ENCODE assay signal across 26 cellular contexts in the genomic region with DNA sequence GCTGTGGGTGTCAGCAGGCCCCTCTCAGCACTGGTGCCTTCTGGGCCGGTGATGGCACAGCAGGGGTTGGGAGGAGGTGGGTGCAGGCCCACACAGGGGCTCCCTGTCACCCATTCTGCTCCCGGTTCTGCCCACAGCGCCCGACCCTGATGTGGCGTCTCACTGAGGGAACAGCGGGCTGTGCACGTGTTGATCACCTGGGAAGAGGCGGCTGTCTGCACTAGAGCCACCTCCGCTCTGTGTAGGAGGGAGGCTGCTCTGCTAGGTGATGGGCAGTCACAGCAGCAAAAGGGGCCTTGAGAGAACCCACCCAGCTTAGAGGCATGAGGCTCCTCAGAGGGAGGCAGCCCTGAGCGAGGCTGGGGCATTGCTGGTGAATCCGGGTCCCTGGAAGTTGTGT.
"Had no signal": no experiment of that assay in that cellular context is flagged by ENCODE, and none has a peak within 500 bp of the region (broad histone marks: within the 10 kb centered on the region; RNA-seq: fewer than 3 reads in every experiment).

No MANE protein-coding gene starts in this region.

- H3K4me3 Mint-ChIP-seq: activated CD4-positive, alpha-beta T cell treated with anti-CD3 and anti-CD28 coated beads for 36 hours; activated CD8-positive, alpha-beta memory T cell treated with anti-CD3 and anti-CD28 coated beads, Interleukin-2, amount 10 ng/mL, durations not matched to agents 7 days and 5 days; activated naive CD4-positive, alpha-beta T cell treated with anti-CD3 and anti-CD28 coated beads, Interleukin-2, amount 50 U/mL, for 24 hours; activated T-cell treated with anti-CD3 and anti-CD28 coated beads, Interleukin-2, amount 50 U/mL, for 24 hours; activated T-helper 1 cell treated with anti-CD3 and anti-CD28 coated beads, Interleukin-12 subunit alpha, Interleukin-12 subunit beta, Interleukin-2, Interleukin-4 antibody, amounts not matched to agents 30 ng/mL and 10 ng/mL and 1 ng/mL, durations not matched to agents 14 hours and 24 hours and 36 hours had no signal

- H3K27ac ChIP-seq: breast epithelium, SK-N-MC, VCaP had no signal

- H3K4me1 ChIP-seq: breast epithelium had no signal

- H3K4me1 Mint-ChIP-seq: activated CD4-positive, alpha-beta T cell treated with anti-CD3 and anti-CD28 coated beads for 36 hours; activated CD8-positive, alpha-beta memory T cell treated with anti-CD3 and anti-CD28 coated beads, Interleukin-2, amount 10 ng/mL, durations not matched to agents 7 days and 5 days; activated naive CD4-positive, alpha-beta T cell treated with anti-CD3 and anti-CD28 coated beads, Interleukin-2, amount 50 U/mL, for 24 hours had no signal

- ATAC-seq: activated CD4-positive, alpha-beta T cell treated with anti-CD3 and anti-CD28 coated beads for 36 hours; activated CD8-positive, alpha-beta memory T cell treated with anti-CD3 and anti-CD28 coated beads, Interleukin-2, amount 10 ng/mL, durations not matched to agents 7 days and 5 days; Panc1; Right ventricle myocardium inferior had no signal

- H3K4me3 ChIP-seq: breast epithelium, SK-N-MC had no signal

- H3K9me3 Mint-ChIP-seq: activated naive CD4-positive, alpha-beta T cell treated with anti-CD3 and anti-CD28 coated beads, Interleukin-2, amount 50 U/mL, for 24 hours; activated T-cell treated with anti-CD3 and anti-CD28 coated beads, Interleukin-2, amount 50 U/mL, for 24 hours; activated T-helper 1 cell treated with anti-CD3 and anti-CD28 coated beads, Interleukin-12 subunit alpha, Interleukin-12 subunit beta, Interleukin-2, Interleukin-4 antibody, amounts not matched to agents 30 ng/mL and 10 ng/mL and 1 ng/mL, durations not matched to agents 14 hours and 24 hours and 36 hours had no signal

- DNase-seq: activated CD4-positive, alpha-beta T cell treated with anti-CD3 and anti-CD28 coated beads for 36 hours; activated CD4-positive, alpha-beta T cell treated with anti-CD3 and anti-CD28 coated beads, Interleukin-2, amount 50 U/mL, for 4 hours; activated CD8-positive, alpha-beta memory T cell treated with anti-CD3 and anti-CD28 coated beads, Interleukin-2, amount 10 ng/mL, durations not matched to agents 7 days and 5 days; activated effector memory CD4-positive, alpha-beta T cell treated with Interleukin-2 at 50 U/mL for 16 hours; activated naive CD4-positive, alpha-beta T cell; activated T-cell treated with anti-CD3 and anti-CD28 coated beads, Interleukin-2, amount 50 U/mL, for 24 hours; aorta; central memory CD4-positive, alpha-beta T cell; KBM-7; NCI-H1092; NCI-H1417; NCI-H1694; NCI-H2029; NCI-H510A treated with DMSO at 0.1 percent for 48 hours; NCI-H69; NK-92 treated with Interleukin-12 subunit alpha and Interleukin-12 subunit beta, amount 100 ng/mL, for 24 hours; OCI-M1; RPMI8226; T-helper 1 cell had no signal

- H3K36me3 ChIP-seq: breast epithelium had no signal

- H3K9me3 ChIP-seq: breast epithelium had no signal

- H3K27ac Mint-ChIP-seq: activated CD4-positive, alpha-beta T cell treated with anti-CD3 and anti-CD28 coated beads for 36 hours; activated CD8-positive, alpha-beta memory T cell treated with anti-CD3 and anti-CD28 coated beads, Interleukin-2, amount 10 ng/mL, durations not matched to agents 7 days and 5 days; activated naive CD4-positive, alpha-beta T cell treated with anti-CD3 and anti-CD28 coated beads, Interleukin-2, amount 50 U/mL, for 24 hours; activated T-cell treated with anti-CD3 and anti-CD28 coated beads, Interleukin-2, amount 50 U/mL, for 24 hours; activated T-helper 1 cell treated with anti-CD3 and anti-CD28 coated beads, Interleukin-12 subunit alpha, Interleukin-12 subunit beta, Interleukin-2, Interleukin-4 antibody, amounts not matched to agents 30 ng/mL and 10 ng/mL and 1 ng/mL, durations not matched to agents 14 hours and 24 hours and 36 hours had no signal

- H3K36me3 Mint-ChIP-seq: activated CD8-positive, alpha-beta memory T cell treated with anti-CD3 and anti-CD28 coated beads, Interleukin-2, amount 10 ng/mL, durations not matched to agents 7 days and 5 days; activated naive CD4-positive, alpha-beta T cell treated with anti-CD3 and anti-CD28 coated beads, Interleukin-2, amount 50 U/mL, for 24 hours had no signal
